Comparison of ENCODE assay signal across 14 cellular contexts in the genomic region with DNA sequence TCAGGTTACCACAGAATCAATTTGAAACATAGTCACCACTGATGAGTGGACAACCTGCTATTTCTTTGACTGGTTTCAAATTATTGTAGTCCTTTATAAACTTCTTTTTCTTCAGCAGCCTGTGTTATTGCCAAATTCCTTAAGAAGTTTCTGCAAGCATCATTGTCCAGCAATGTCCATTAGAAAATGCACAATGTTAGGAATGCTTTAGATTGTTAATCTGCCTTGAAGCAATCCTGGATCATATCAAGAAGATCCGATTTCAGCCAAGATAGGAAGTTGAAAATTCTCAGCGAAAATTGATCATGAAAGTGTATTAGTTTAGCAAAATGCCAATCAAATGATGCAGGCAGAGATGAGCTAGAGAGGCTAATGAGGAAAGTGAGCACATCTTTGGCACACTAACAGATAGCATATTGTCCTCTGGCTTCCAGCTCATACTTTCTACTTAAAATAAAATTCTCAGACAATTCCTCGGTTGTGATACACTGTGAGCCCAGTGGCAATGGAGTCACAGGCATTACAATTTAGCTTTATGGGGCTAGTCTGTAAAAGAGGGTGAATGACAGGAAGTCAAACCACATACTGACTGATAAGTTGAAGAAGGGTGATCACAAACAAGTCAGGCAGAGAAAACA.
DNase-seq lines count a peak whose midpoint lies in the region; TF ChIP-seq lines count a peak whose summit lies in the region.
"Had no signal": no experiment of that assay in that cellular context is flagged by ENCODE, and none has a peak within 500 bp of the region (broad histone marks: within the 10 kb centered on the region; RNA-seq: fewer than 3 reads in every experiment).

No MANE protein-coding gene starts in this region.

- no CpG with 5 or more reads among the region's 3 CpGs for WGBS in trophoblast cell (ENCODE audit: extremely low coverage, insufficient coverage, insufficient read length)

- H3K79me2 ChIP-seq in trophoblast cell (ENCODE audit: control insufficient read depth, insufficient read depth, low read length, poor library complexity), result no peaks in the 10 kb centered on the region

- no peak overlapping the region for H3K14ac ChIP-seq in trophoblast cell (ENCODE audit: low read length)

- H3K4me1 ChIP-seq in trophoblast cell (ENCODE audit: control insufficient read depth in 1 of 2, insufficient read depth in 2 of 2, low read length in 2 of 2), result peaks cover 0 to 6% of the 10 kb centered on the region in 2 experiments
- no peaks in the 10 kb centered on the region for H3K4me1 ChIP-seq in uterus
- H3K4me1 ChIP-seq in BE2C, result no peaks in the 10 kb centered on the region

- H3K23ac ChIP-seq in trophoblast cell (ENCODE audit: low read length), result no peak overlapping the region

- H4K12ac ChIP-seq in trophoblast cell (ENCODE audit: low read depth, low read length), result no peak overlapping the region

- H3K18ac ChIP-seq in trophoblast cell (ENCODE audit: low read length), result no peak overlapping the region

- H3K27me3 ChIP-seq in trophoblast cell (ENCODE audit: insufficient read depth, low read length) (no peaks in the 10 kb centered on the region), uterus (peaks cover 0 to 4% of the 10 kb centered on the region in 2 donors), BE2C (no peaks in the 10 kb centered on the region)

- TF ChIP-seq CTCF in uterus (IDR thresholded peaks at IDR 0.05) (no peak), BE2C (IDR thresholded peaks at IDR 0.05; ENCODE audit: low read depth, low read length) (no peak)

- H3K4me3 ChIP-seq in trophoblast cell (ENCODE audit: low read depth, low read length) (no peak overlapping the region), uterus (no peak overlapping the region), BE2C (ENCODE audit: low read depth, low read length) (no peak overlapping the region)

- peak overlapping the region; percentile 73 for H3K27ac ChIP-seq in epithelial cell of prostate
- H3K27ac ChIP-seq in trophoblast cell (ENCODE audit: low read depth, low read length), result peak overlapping the region; percentile 96
- H3K27ac ChIP-seq in uterus, result no peak overlapping the region

- DNase-seq in EL (peak; percentile 88), RPMI7951 (ENCODE audit: low read depth) (peak; percentile 56), epithelial cell of prostate (ENCODE audit: low read depth, low spot score) (no peak), trophoblast cell (peak; percentile 4 to 90), uterus (no peak), UCSD-AML1 (lab: John Stamatoyannopoulos, UW; ENCODE audit: unreplicated experiment) (no peak), BE2C (no peak)
- DNase-seq in activated effector memory CD4-positive, alpha-beta T cell treated with Interleukin-2 at 50 U/mL for 16 hours, result no peak
- DNase-seq: activated CD4-positive, alpha-beta T cell treated with anti-CD3 and anti-CD28 coated beads, Interleukin-2, amount 50 U/mL, for 1 hour; activated naive CD4-positive, alpha-beta T cell treated with anti-CD3 and anti-CD28 coated beads, Interleukin-2, amount 10 ng/mL, durations not matched to agents 7 days and 5 days; DMS53; naive thymus-derived CD4-positive, alpha-beta T cell; NCI-H446; stimulated activated naive CD8-positive, alpha-beta T cell treated with anti-CD3 and anti-CD28 coated beads, Interleukin-15, Interleukin-2, amounts not matched to agents 100 U/mL and 50 U/mL, for 24 hours had no signal

- H3K36me3 ChIP-seq in trophoblast cell (ENCODE audit: control insufficient read depth in 1 of 2, insufficient read depth in 2 of 2, low read length in 2 of 2) (no peaks in the 10 kb centered on the region), uterus (no peaks in the 10 kb centered on the region), BE2C (no peaks in the 10 kb centered on the region)

- H2BK5ac ChIP-seq in trophoblast cell (ENCODE audit: low read depth, low read length, poor library complexity), result peak overlapping the region; percentile 96

- no peak overlapping the region for H3K9ac ChIP-seq in trophoblast cell (ENCODE audit: low read length)

- H4K8ac ChIP-seq in trophoblast cell (ENCODE audit: low read depth, low read length), result no peak overlapping the region

- no peak overlapping the region for H3K4ac ChIP-seq in trophoblast cell (ENCODE audit: low read depth, low read length)

- intact Hi-C loops in uterus (cut with DNase I; ENCODE audit: low total_unique reads), result no loop called here

- H3K4me2 ChIP-seq in trophoblast cell (ENCODE audit: low read length), result peak overlapping the region; percentile 11

- H2AK5ac ChIP-seq in trophoblast cell (ENCODE audit: low read length), result no peak overlapping the region

- peak overlapping the region; percentile 79 for H4K91ac ChIP-seq in trophoblast cell (ENCODE audit: low read depth, low read length)

- H3K79me1 ChIP-seq in trophoblast cell (ENCODE audit: low read length), result peaks cover 9% of the 10 kb centered on the region

- no peak overlapping the region for H2BK12ac ChIP-seq in trophoblast cell (ENCODE audit: low read length)

- no peak for TF ChIP-seq POLR2A in uterus (IDR thresholded peaks at IDR 0.05)

- H2AFZ ChIP-seq in trophoblast cell (ENCODE audit: insufficient read depth, low read length, poor library complexity), result no peak overlapping the region

- peak overlapping the region; percentile 96 for H2BK120ac ChIP-seq in trophoblast cell (ENCODE audit: insufficient read depth, low read length, poor library complexity)

- H3K9me3 ChIP-seq in trophoblast cell (ENCODE audit: insufficient read depth, low read depth, low read length) (no peaks in the 10 kb centered on the region), uterus (no peaks in the 10 kb centered on the region), BE2C (no peaks in the 10 kb centered on the region)

Comparison
In these comparisons a context has a peak if more than half of its experiments do, and no peak if none do; other contexts are left out.
1. DNase-seq: peak in EL (single experiment), RPMI7951 (single experiment) and trophoblast cell (2 of 2); none in epithelial cell of prostate (single experiment), uterus (0 of 2), UCSD-AML1 (single experiment), BE2C (single experiment) and activated effector memory CD4-positive, alpha-beta T cell treated with Interleukin-2 at 50 U/mL for 16 hours (single experiment).
2. H3K27ac ChIP-seq: peak in epithelial cell of prostate (single experiment) and trophoblast cell (single experiment); none in uterus (0 of 2).